4 cellular contexts compared by ENCODE assay signal in the genomic region with DNA sequence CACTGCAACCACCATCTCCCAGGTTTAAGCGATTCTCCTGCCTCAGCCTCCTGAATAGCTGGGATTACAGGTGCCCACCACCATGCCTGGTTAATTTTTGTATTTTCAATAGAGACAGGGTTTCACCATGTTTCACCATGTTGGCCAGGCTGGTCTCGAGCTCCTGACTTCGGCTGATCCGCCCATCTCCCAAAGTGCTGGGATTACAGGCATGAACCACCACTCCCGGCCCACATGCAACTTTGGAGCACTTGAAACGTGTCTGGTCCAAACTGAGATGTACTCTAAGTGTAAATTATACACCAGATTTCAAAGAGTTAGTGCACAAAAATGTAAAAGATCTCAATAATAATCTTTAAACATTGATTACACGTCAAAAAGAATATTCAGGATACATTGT.
DNase-seq lines count a peak whose midpoint lies in the region; TF ChIP-seq lines count a peak whose summit lies in the region.
"Not testable (repeated sequence)": the region's sequence is repeated elsewhere in the genome, so short reads cannot be mapped to it uniquely, and the experiment has no call there.

No MANE protein-coding gene starts in this region.

- not testable (repeated sequence) for H3K9ac ChIP-seq in colonic mucosa (ENCODE audit: low read depth in 2 of 2, low read length in 2 of 2); mucosa of rectum (ENCODE audit: low read depth in 1 of 2, low read length in 2 of 2)

- not testable (repeated sequence) for H3K4me1 ChIP-seq in colonic mucosa
- peaks cover 25 to 50% of the 10 kb centered on the region in 2 donors for H3K4me1 ChIP-seq in mucosa of rectum (ENCODE audit: control insufficient read depth in 2 of 2, insufficient read depth in 2 of 2, low read length in 2 of 2)

- H3K36me3 ChIP-seq in colonic mucosa; mucosa of rectum (ENCODE audit: control insufficient read depth in 2 of 2, insufficient read depth in 2 of 2, low read length in 2 of 2): not testable (repeated sequence)

- not testable (repeated sequence) for H3K9me3 ChIP-seq in colonic mucosa; mucosa of rectum (ENCODE audit: control insufficient read depth in 2 of 2, low read length in 2 of 2)

- H3K4me3 ChIP-seq in colonic mucosa; mucosa of rectum (ENCODE audit: low read length in 2 of 2): not testable (repeated sequence)

- intact Hi-C loops in colonic mucosa (cut with DNase I): loop anchor here (5.0 kb wide), 1 partner anchor 81 kb away; no protein-coding TSS in a partner anchor

- H3K27me3 ChIP-seq in colonic mucosa; mucosa of rectum (ENCODE audit: control insufficient read depth in 2 of 2, insufficient read depth in 2 of 2, low read length in 2 of 2): not testable (repeated sequence)

- H3K27ac ChIP-seq in VCaP: peak overlapping the region; percentile 77
- H3K27ac ChIP-seq in colonic mucosa: peak overlapping the region; percentile 80
- H3K27ac ChIP-seq in mucosa of rectum (ENCODE audit: low read depth in 2 of 2, low read length in 2 of 2): peak overlapping the region; percentile 91 to 94

- TF ChIP-seq CTCF in VCaP (conservative IDR thresholded peaks at IDR 0.05); colonic mucosa (IDR thresholded peaks at IDR 0.05): not testable (repeated sequence)

- not testable (repeated sequence) for DNase-seq in colonic mucosa
- peak; percentile 48 for DNase-seq in islet precursor cell
